In the genomic region with DNA sequence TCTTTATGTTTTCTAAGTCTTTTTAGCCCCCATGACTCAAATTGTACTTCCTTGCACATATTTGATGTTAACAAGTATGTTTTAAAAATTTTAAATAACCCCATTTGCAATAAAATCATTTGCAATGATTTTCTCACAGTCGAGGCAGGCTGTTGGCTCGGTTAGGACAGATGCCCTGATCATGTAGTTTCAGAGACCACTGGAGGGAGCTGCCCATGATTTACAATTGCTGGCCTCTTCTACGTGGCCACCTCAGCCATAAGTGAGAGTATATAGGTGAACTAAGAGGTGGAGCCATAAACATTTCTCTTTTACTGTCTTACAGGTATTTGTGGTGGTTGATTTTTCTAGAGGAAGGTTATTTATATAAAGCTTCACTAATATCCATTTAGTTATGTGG, we compare ENCODE assay signal across 14 cellular contexts. TPM values are rescaled to one million over a fixed set of nuclear protein-coding genes. Genes with fewer than 3 reads are reported as not detected.
DNase-seq lines count a peak whose midpoint lies in the region; ATAC-seq and TF ChIP-seq lines count a peak whose summit lies in the region.
"Had no signal": no experiment of that assay in that cellular context is flagged by ENCODE, and none has a peak within 500 bp of the region (broad histone marks: within the 10 kb centered on the region; RNA-seq: fewer than 3 reads in every experiment).

No MANE protein-coding gene starts in this region.

- TF ChIP-seq CTCF in chondrocyte (IDR thresholded peaks at IDR 0.05) (peak; percentile 47), neural cell (IDR thresholded peaks at IDR 0.05; ENCODE audit: poor library complexity, severe bottlenecking) (no peak)

- peaks cover 34 to 51% (median 43%) of the 10 kb centered on the region in 11 experiments for H3K36me3 ChIP-seq in BLaER1 treated with 17β-estradiol and CSF1 and Interleukin-3, amounts not matched to agents 10 nM and 100 nM
- no peaks in the 10 kb centered on the region for H3K36me3 ChIP-seq in neural cell (ENCODE audit: insufficient read depth, low read length)

- no peak for TF ChIP-seq EP300 in neural cell (conservative IDR thresholded peaks at IDR 0.05; ENCODE audit: poor library complexity, severe bottlenecking)

- TF ChIP-seq RAD21 in neural cell (conservative IDR thresholded peaks at IDR 0.05), result no peak

- H3K4me1 ChIP-seq in BLaER1 treated with 17β-estradiol and CSF1 and Interleukin-3, amounts not matched to agents 10 nM and 100 nM, result peaks cover 12 to 33% (median 21%) of the 10 kb centered on the region in 10 experiments

- peaks cover 57% of the 10 kb centered on the region for H3K4me1 Mint-ChIP-seq in chondrocyte (ENCODE audit: low read depth)

- no peaks in the 10 kb centered on the region for H4K20me1 ChIP-seq in BLaER1 treated with 17β-estradiol and CSF1 and Interleukin-3, amounts not matched to agents 10 nM and 100 nM
- no peaks in the 10 kb centered on the region for H4K20me1 ChIP-seq in neural cell (ENCODE audit: insufficient read depth)

- H3F3A ChIP-seq in neural cell (ENCODE audit: insufficient read depth, low read length, poor library complexity, severe bottlenecking), result no peaks in the 10 kb centered on the region

- H3K4me2 ChIP-seq in BLaER1 treated with 17β-estradiol and CSF1 and Interleukin-3, amounts not matched to agents 10 nM and 100 nM, result peak overlapping the region in 10 of 11 experiments; percentile 17 to 95 (median 86); a peak in 16 of 22 replicates
- H3K4me2 ChIP-seq in neural cell (ENCODE audit: low read length), result no peak overlapping the region

- H3K9ac ChIP-seq in BLaER1 treated with 17β-estradiol and CSF1 and Interleukin-3, amounts not matched to agents 10 nM and 100 nM, result no peak overlapping the region
- no peak overlapping the region for H3K9ac ChIP-seq in neural cell (ENCODE audit: low read length)

- no peak overlapping the region for H3K27ac Mint-ChIP-seq in chondrocyte (ENCODE audit: unreplicated experiment)
- H3K27ac Mint-ChIP-seq: effector memory CD8-positive, alpha-beta T cell had no signal

- no peak overlapping the region for H3K4me3 Mint-ChIP-seq in chondrocyte (ENCODE audit: unreplicated experiment)

- DNase-seq in M059J (ENCODE audit: low read depth) (peak; percentile 29), chondrocyte (ENCODE audit: low spot score) (no peak), NCI-H510A (lab: John Stamatoyannopoulos, UW) (no peak), NCI-H2196 treated with DMSO at 0.1 percent for 48 hours (lab: John Stamatoyannopoulos, UW; ENCODE audit: unreplicated experiment) (no peak), NCI-H2196 (lab: John Stamatoyannopoulos, UW; ENCODE audit: unreplicated experiment) (no peak)
- DNase-seq: activated CD8-positive, alpha-beta memory T cell treated with anti-CD3 and anti-CD28 coated beads, Interleukin-2, amount 50 U/mL, for 48 hours; effector memory CD8-positive, alpha-beta T cell; left ventricle myocardium superior; NCI-H1105; SIG-M5; tibial artery had no signal

- H3K27ac ChIP-seq in BLaER1 treated with 17β-estradiol and CSF1 and Interleukin-3, amounts not matched to agents 10 nM and 100 nM, result no peak overlapping the region
- no peak overlapping the region for H3K27ac ChIP-seq in neural cell (ENCODE audit: low read length)

- no peak overlapping the region; a peak in 1 of 20 replicates for H3K4me3 ChIP-seq in BLaER1 treated with 17β-estradiol and CSF1 and Interleukin-3, amounts not matched to agents 10 nM and 100 nM
- peak overlapping the region; percentile 78 for H3K4me3 ChIP-seq in neural cell (ENCODE audit: low read length)

- H2AFZ ChIP-seq in neural cell (ENCODE audit: low read depth, low read length), result no peak overlapping the region

- no peaks in the 10 kb centered on the region for H3K27me3 Mint-ChIP-seq in chondrocyte (ENCODE audit: low read depth)
- H3K27me3 Mint-ChIP-seq: effector memory CD8-positive, alpha-beta T cell had no signal

- H3K36me3 Mint-ChIP-seq in chondrocyte (ENCODE audit: low read depth), result peaks cover 8% of the 10 kb centered on the region

- peaks cover 4% of the 10 kb centered on the region for H3K9me3 Mint-ChIP-seq in chondrocyte (ENCODE audit: low read depth)

- no peaks in the 10 kb centered on the region for H3K27me3 ChIP-seq in BLaER1 treated with 17β-estradiol and CSF1 and Interleukin-3, amounts not matched to agents 10 nM and 100 nM
- H3K27me3 ChIP-seq in neural cell (ENCODE audit: insufficient read depth, low read depth, low read length), result no peaks in the 10 kb centered on the region
- H3K27me3 ChIP-seq: tibial artery had no signal

- no peak for ATAC-seq in GM18868 (IDR thresholded peaks at IDR 0.05; ENCODE audit: unreplicated experiment)
- ATAC-seq: effector memory CD8-positive, alpha-beta T cell; left ventricle myocardium superior had no signal

- H3K9me2 ChIP-seq in neural cell (ENCODE audit: insufficient read depth, low read length), result no peaks in the 10 kb centered on the region

- peaks cover 31 to 39% (median 32%) of the 10 kb centered on the region in 11 experiments for H3K9me3 ChIP-seq in BLaER1 treated with 17β-estradiol and CSF1 and Interleukin-3, amounts not matched to agents 10 nM and 100 nM (replicated peaks in 1 of 11)
- H3K9me3 ChIP-seq in neural cell (ENCODE audit: low read length), result no peaks in the 10 kb centered on the region

- peaks cover 31% of the 10 kb centered on the region for H3K79me2 ChIP-seq in neural cell (replicated peaks; ENCODE audit: insufficient read depth, low read length)

TF ChIP-seq in neural cell, 6 proteins besides CTCF, POLR2A, EP300 and RAD21:
- TF ChIP-seq REST (IDR thresholded peaks at IDR 0.05; ENCODE audit: borderline replicate concordance) (no peak), SMC3 (conservative IDR thresholded peaks at IDR 0.05; ENCODE audit: poor library complexity) (no peak), TAF1 (IDR thresholded peaks at IDR 0.05; ENCODE audit: low read depth) (no peak)

RNA-seq across cellular contexts. Expression of gene DTWD1, which starts 1.7 kb away (rescaled TPM):
- total RNA-seq in M059J (2014; rRNA removed; shearing (Covaris generic)), result 28.2 and 34.3 TPM in 2 replicates
- total RNA-seq in chondrocyte, result 16.3 to 23.2 TPM (median 18.0 TPM) in 3 replicates
- 16.5 and 18.3 TPM in 2 replicates for polyA plus RNA-seq in neural cell
- 21.9 and 25.6 TPM in 2 replicates for polyA minus RNA-seq in neural cell

RNA-seq across cellular contexts. Expression of gene FAM227B, which starts 1.9 kb away (rescaled TPM):
- 6.5 and 9.3 TPM in 2 replicates for total RNA-seq in M059J (2014; rRNA removed; shearing (Covaris generic))
- total RNA-seq in chondrocyte, result 1.00 to 2.2 TPM (median 1.9 TPM) in 3 replicates
- polyA plus RNA-seq in neural cell, result 0.88 and 1.7 TPM in 2 replicates
- polyA minus RNA-seq in neural cell, result 2.4 and 3.2 TPM in 2 replicates
